8 cellular contexts compared by ENCODE assay signal in genomic region chrX:120749141-120749846, GRCh38.
DNase-seq lines count a peak whose midpoint lies in the region; ATAC-seq and TF ChIP-seq lines count a peak whose summit lies in the region.

No MANE protein-coding gene starts in this region.

- peaks cover 29% of the 10 kb centered on the region for H3K4me1 Mint-ChIP-seq in activated T-cell treated with anti-CD3 and anti-CD28 coated beads, Interleukin-2, amount 50 U/mL, for 24 hours (ENCODE audit: low read depth)

- H3K27me3 ChIP-seq in vagina: no peaks in the 10 kb centered on the region

- TF ChIP-seq POLR2A in vagina (IDR thresholded peaks at IDR 0.05): no peak

- H3K27ac Mint-ChIP-seq in activated T-cell treated with anti-CD3 and anti-CD28 coated beads, Interleukin-2, amount 50 U/mL, for 24 hours: no peak overlapping the region

- ATAC-seq in GM18502 (IDR thresholded peaks at IDR 0.05; ENCODE audit: poor library complexity, unreplicated experiment) (peak; percentile 82), HG02571 (IDR thresholded peaks at IDR 0.05; ENCODE audit: unreplicated experiment) (peak; percentile 66), omental fat pad (ENCODE audit: low FRiP score) (no peak)

- no peaks in the 10 kb centered on the region for H3K4me1 ChIP-seq in vagina

- TF ChIP-seq CTCF in fibroblast of villous mesenchyme (IDR thresholded peaks at IDR 0.05; ENCODE audit: insufficient read depth, low read depth, low read length) (no peak), GM10266 (IDR thresholded peaks at IDR 0.05; ENCODE audit: control insufficient read depth, insufficient read depth, low read depth, missing control alignments) (no peak), vagina (IDR thresholded peaks at IDR 0.05) (no peak), omental fat pad (IDR thresholded peaks at IDR 0.05) (no peak)

- H3K27ac ChIP-seq in vagina: no peak overlapping the region

- intact Hi-C loops in vagina (cut with DNase I): no loop called here

- H3K4me3 Mint-ChIP-seq in activated T-cell treated with anti-CD3 and anti-CD28 coated beads, Interleukin-2, amount 50 U/mL, for 24 hours: no peak overlapping the region

- no peaks in the 10 kb centered on the region for H3K36me3 Mint-ChIP-seq in activated T-cell treated with anti-CD3 and anti-CD28 coated beads, Interleukin-2, amount 50 U/mL, for 24 hours (ENCODE audit: low read depth)

- H3K4me3 ChIP-seq in fibroblast of villous mesenchyme (ENCODE audit: low read depth, low read length) (no peak overlapping the region), vagina (no peak overlapping the region)

- DNase-seq in MV-4-11 (lab: John Stamatoyannopoulos, UW) (peak; percentile 40), fibroblast of villous mesenchyme (ENCODE audit: low read depth) (peak; percentile 28), GM10266 (ENCODE audit: extremely low spot score) (no peak), vagina (ENCODE audit: extremely low spot score in 2 of 2) (no peak), omental fat pad (ENCODE audit: low spot score) (no peak)
- no peak for DNase-seq in activated T-cell treated with anti-CD3 and anti-CD28 coated beads, Interleukin-2, amount 50 U/mL, for 24 hours

- peaks cover 36% of the 10 kb centered on the region for H3K27me3 Mint-ChIP-seq in activated T-cell treated with anti-CD3 and anti-CD28 coated beads, Interleukin-2, amount 50 U/mL, for 24 hours

- no peaks in the 10 kb centered on the region for H3K9me3 ChIP-seq in vagina

- H3K36me3 ChIP-seq in vagina: no peaks in the 10 kb centered on the region

- peaks cover 3% of the 10 kb centered on the region for H3K9me3 Mint-ChIP-seq in activated T-cell treated with anti-CD3 and anti-CD28 coated beads, Interleukin-2, amount 50 U/mL, for 24 hours

Comparison
In these comparisons a context has a peak if more than half of its experiments do, and no peak if none do; other contexts are left out.
1. DNase-seq: peak in MV-4-11 (single experiment) and fibroblast of villous mesenchyme (single experiment); none in activated T-cell treated with anti-CD3 and anti-CD28 coated beads, Interleukin-2, amount 50 U/mL, for 24 hours (single experiment), GM10266 (single experiment), vagina (0 of 2) and omental fat pad (single experiment).